Comparison of ENCODE assay signal across 17 cellular contexts in the genomic region with DNA sequence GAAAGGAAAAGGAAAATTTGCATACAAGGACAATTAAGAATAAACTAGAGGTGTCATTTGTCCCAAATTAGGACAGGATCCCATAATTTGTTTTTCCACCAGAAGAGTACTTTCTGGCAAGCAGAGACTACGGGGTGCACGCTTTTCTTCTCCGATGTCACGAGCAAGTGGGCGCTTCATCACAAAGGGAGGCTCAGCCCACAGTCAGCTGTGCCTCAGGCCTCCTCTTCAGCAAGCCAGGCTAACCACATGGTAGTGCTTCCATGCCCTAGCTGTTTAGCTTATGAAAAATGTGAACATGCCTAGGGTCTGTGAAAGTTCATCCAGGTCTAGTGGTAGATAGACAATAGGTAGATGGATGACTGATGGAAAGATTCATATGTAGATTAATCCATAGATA.
"Had no signal": no experiment of that assay in that cellular context is flagged by ENCODE, and none has a peak within 500 bp of the region (broad histone marks: within the 10 kb centered on the region; RNA-seq: fewer than 3 reads in every experiment).

No MANE protein-coding gene starts in this region.

- H3K27ac Mint-ChIP-seq: natural killer cell; stimulated activated effector memory CD8-positive, alpha-beta T cell treated with anti-CD3 and anti-CD28 coated beads, Interleukin-12 subunit alpha, Interleukin-12 subunit beta, amount 100 ng/mL, for 72 hours had no signal

- H3K9me3 Mint-ChIP-seq: natural killer cell; neural crest cell; stimulated activated effector memory CD8-positive, alpha-beta T cell treated with anti-CD3 and anti-CD28 coated beads, Interleukin-12 subunit alpha, Interleukin-12 subunit beta, amount 100 ng/mL, for 72 hours had no signal

- H3K36me3 Mint-ChIP-seq: natural killer cell; stimulated activated effector memory CD8-positive, alpha-beta T cell treated with anti-CD3 and anti-CD28 coated beads, Interleukin-12 subunit alpha, Interleukin-12 subunit beta, amount 100 ng/mL, for 72 hours had no signal

- H3K4me3 Mint-ChIP-seq: natural killer cell; neural crest cell; stimulated activated effector memory CD8-positive, alpha-beta T cell treated with anti-CD3 and anti-CD28 coated beads, Interleukin-12 subunit alpha, Interleukin-12 subunit beta, amount 100 ng/mL, for 72 hours had no signal

- DNase-seq: colonic mucosa; dermis blood vessel endothelial cell; erythroblast; gastrocnemius medialis; heart right ventricle; mucosa of descending colon; natural killer cell; nucleus accumbens; ovary; sigmoid colon; stimulated activated CD4-positive, alpha-beta T cell treated with anti-CD3 and anti-CD28 coated beads, Interleukin-2, amount 100 ng/mL, for 48 hours; stimulated activated naive CD8-positive, alpha-beta T cell treated with anti-CD3 and anti-CD28 coated beads, Interleukin-15, Interleukin-2, amounts not matched to agents 100 U/mL and 50 U/mL, for 24 hours; tibial artery; upper lobe of right lung had no signal

- ATAC-seq: gastrocnemius medialis; heart right ventricle; left lobe of liver; mucosa of descending colon; natural killer cell; stimulated activated effector memory CD8-positive, alpha-beta T cell treated with anti-CD3 and anti-CD28 coated beads, Interleukin-12 subunit alpha, Interleukin-12 subunit beta, amount 100 ng/mL, for 72 hours; stimulated activated naive CD8-positive, alpha-beta T cell treated with anti-CD3 and anti-CD28 coated beads, Interleukin-15, Interleukin-2, amounts not matched to agents 100 U/mL and 50 U/mL, for 24 hours; upper lobe of right lung had no signal

- H3K4me1 Mint-ChIP-seq: natural killer cell; stimulated activated effector memory CD8-positive, alpha-beta T cell treated with anti-CD3 and anti-CD28 coated beads, Interleukin-12 subunit alpha, Interleukin-12 subunit beta, amount 100 ng/mL, for 72 hours had no signal
